Comparison of ENCODE assay signal across 30 cellular contexts in genomic region chr4:87950516-87950915, GRCh38. TPM values are rescaled to one million over a fixed set of nuclear protein-coding genes. Genes with fewer than 3 reads are reported as not detected.
DNase-seq lines count a peak whose midpoint lies in the region; ATAC-seq, FAIRE-seq and TF ChIP-seq lines count a peak whose summit lies in the region.
"Had no signal": no experiment of that assay in that cellular context is flagged by ENCODE, and none has a peak within 500 bp of the region (broad histone marks: within the 10 kb centered on the region; RNA-seq: fewer than 3 reads in every experiment).

No MANE protein-coding gene starts in this region.

- no peaks in the 10 kb centered on the region for H3K79me1 ChIP-seq in H1 (ENCODE audit: low read depth, low read length)

- H3K56ac ChIP-seq in H1 (replicated peaks; ENCODE audit: insufficient read length, low read depth, low read length) = no peak overlapping the region

- H3F3A ChIP-seq in GM23338 (replicated peaks; ENCODE audit: low read depth) = no peaks in the 10 kb centered on the region

- H3K4me1 Mint-ChIP-seq in GM23338 = peaks cover 35% of the 10 kb centered on the region
- H3K4me1 Mint-ChIP-seq: activated naive CD8-positive, alpha-beta T cell treated with anti-CD3 and anti-CD28 coated beads for 36 hours had no signal

- peaks cover 6% of the 10 kb centered on the region for H3K27me3 Mint-ChIP-seq in GM23338 (ENCODE audit: insufficient read depth, low read depth, poor library complexity)
- H3K27me3 Mint-ChIP-seq: activated naive CD8-positive, alpha-beta T cell treated with anti-CD3 and anti-CD28 coated beads for 36 hours; dendritic cell treated with granulocyte-macrophage colony-stimulating factor and Interleukin-4, amounts not matched to agents 40 ng/mL and 50 ng/mL, for 4 days; progenitor cell of endocrine pancreas had no signal

- no peaks in the 10 kb centered on the region for H3K27me3 ChIP-seq in GM23338 (ENCODE audit: insufficient read depth)
- H3K27me3 ChIP-seq in H1 (replicated peaks in 1 of 4; ENCODE audit: control insufficient read depth in 3 of 4, extremely low read depth in 1 of 4, insufficient read depth in 3 of 4, low read length in 3 of 4) = no peaks in the 10 kb centered on the region; a peak in 1 of 7 replicates
- H3K27me3 ChIP-seq in psoas muscle (ENCODE audit: insufficient read depth in 3 of 3, low read length in 2 of 3) = no peaks in the 10 kb centered on the region
- H3K27me3 ChIP-seq: esophagus squamous epithelium, testis had no signal

- H2BK12ac ChIP-seq in H1 (ENCODE audit: low read depth, low read length) = peak overlapping the region; percentile 50; the same call in 1 of the 2 replicates

- H3K14ac ChIP-seq in H1 (ENCODE audit: insufficient read length) = no peak overlapping the region

- H4K5ac ChIP-seq in H1 (ENCODE audit: insufficient read length, low read depth, low read length) = no peak overlapping the region

- H3K9me2 ChIP-seq in GM23338 (ENCODE audit: insufficient read depth) = no peaks in the 10 kb centered on the region

- TF ChIP-seq POLR2A in H1 (IDR thresholded peaks at IDR 0.05; ENCODE audit: control extremely low read depth in 1 of 2, low read depth in 2 of 2, low read length in 2 of 2) = no peak

- H3K4me1 ChIP-seq in GM23338 (ENCODE audit: insufficient read depth) (peaks cover 26% of the 10 kb centered on the region), H1 (replicated peaks in 1 of 4; ENCODE audit: control insufficient read depth in 3 of 4, insufficient read depth in 4 of 4, low read length in 3 of 4) (peaks cover 0 to 4% (median 1%) of the 10 kb centered on the region in 4 experiments; a peak in 5 of 7 replicates), mucosa of descending colon (ENCODE audit: low read depth) (no peaks in the 10 kb centered on the region), psoas muscle (no peaks in the 10 kb centered on the region)
- H3K4me1 ChIP-seq: Caco-2, esophagus squamous epithelium had no signal

- intact Hi-C loops in mucosa of descending colon (cut with DNase I, micrococcal nuclease) (no loop called here), psoas muscle (cut with DNase I) (no loop called here)

- H3K23me2 ChIP-seq in H1 (ENCODE audit: low read depth, low read length) = no peaks in the 10 kb centered on the region

- H3K4me2 ChIP-seq in GM23338 = peak overlapping the region; percentile 61
- peak overlapping the region; percentile 19 to 28; a peak in 1 of 4 replicates for H3K4me2 ChIP-seq in H1 (ENCODE audit: insufficient read depth in 1 of 2, low read depth in 2 of 2, low read length in 2 of 2)

- H3K23ac ChIP-seq in H1 (ENCODE audit: insufficient read length) = no peak overlapping the region

- no peak overlapping the region for H2BK15ac ChIP-seq in H1 (ENCODE audit: low read length)

- H3K79me2 ChIP-seq in GM23338 (replicated peaks; ENCODE audit: insufficient read depth) (no peaks in the 10 kb centered on the region), H1 (ENCODE audit: control insufficient read depth in 1 of 2, insufficient read depth in 2 of 2, low read length in 2 of 2) (no peaks in the 10 kb centered on the region)

- H3K18ac ChIP-seq in H1 (ENCODE audit: extremely low read depth, low read length) = no peak overlapping the region

- peak overlapping the region in 1 of 4 experiments; percentile 1; a peak in 1 of 7 replicates for H3K9ac ChIP-seq in H1 (replicated peaks in 1 of 4; ENCODE audit: extremely low read depth in 1 of 4, low read depth in 3 of 4, low read length in 3 of 4)

- no peak for TF ChIP-seq EP300 in H1 (IDR thresholded peaks at IDR 0.05; ENCODE audit: borderline replicate concordance in 1 of 2, low read depth in 2 of 2, low read length in 2 of 2)

- no peak overlapping the region for H2BK120ac ChIP-seq in H1 (replicated peaks; ENCODE audit: low read depth, low read length)

- H4K91ac ChIP-seq in H1 (replicated peaks; ENCODE audit: insufficient read length, low read length) = no peak overlapping the region

- no peak overlapping the region for H3K4ac ChIP-seq in H1 (replicated peaks; ENCODE audit: insufficient read length, low read depth, low read length)

- H4K8ac ChIP-seq in H1 (ENCODE audit: extremely low read depth, insufficient read depth, low read length) = no peak overlapping the region

- H3K27ac ChIP-seq in GM23338 (ENCODE audit: low read depth) (peak overlapping the region; percentile 70), H1 (ENCODE audit: low read depth, low read length) (no peak overlapping the region), psoas muscle (no peak overlapping the region)
- H3K27ac ChIP-seq: esophagus squamous epithelium, RWPE1, testis had no signal

- H3K4me3 Mint-ChIP-seq in GM23338 = peak overlapping the region; percentile 37; the same call in 2 of the 3 replicates
- H3K4me3 Mint-ChIP-seq: activated naive CD8-positive, alpha-beta T cell treated with anti-CD3 and anti-CD28 coated beads for 36 hours; dendritic cell treated with granulocyte-macrophage colony-stimulating factor and Interleukin-4, amounts not matched to agents 40 ng/mL and 50 ng/mL, for 4 days had no signal

- H2AFZ ChIP-seq in GM23338 = 0 out of 2 replicates have a peak overlapping the region, but pooled peaks have one; percentile 1
- no peak overlapping the region for H2AFZ ChIP-seq in H1 (ENCODE audit: low read length)

- DNase-seq in GM23338 (ENCODE audit: low spot score) (no peak), NCI-H2029 (lab: John Stamatoyannopoulos, UW) (peak; percentile 45), H1 (ENCODE audit: low read depth in 1 of 2, low spot score in 2 of 2) (no peak), mucosa of descending colon (no peak), psoas muscle (no peak)
- DNase-seq: activated CD4-positive, alpha-beta T cell treated with anti-CD3 and anti-CD28 coated beads for 48 hours; activated CD8-positive, alpha-beta memory T cell treated with anti-CD3 and anti-CD28 coated beads for 24 hours; activated effector memory CD4-positive, alpha-beta T cell treated with anti-CD3 and anti-CD28 coated beads, Interleukin-2, amount 50 U/mL, for 16 hours; activated naive CD8-positive, alpha-beta T cell treated with anti-CD3 and anti-CD28 coated beads for 36 hours; aorta; C1 segment of cervical spinal cord; Caco-2; central memory CD4-positive, alpha-beta T cell; esophagus squamous epithelium; foreskin melanocyte; MM.1S; NCI-H1417; NCI-H2107; NCI-H446 treated with DMSO at 0.1 percent for 48 hours; stimulated activated naive CD8-positive, alpha-beta T cell treated with anti-CD3 and anti-CD28 coated beads, Interleukin-15, Interleukin-2, amounts not matched to agents 100 U/mL and 50 U/mL, for 24 hours; testis had no signal

- no peak for TF ChIP-seq CTCF in GM23338 (conservative IDR thresholded peaks at IDR 0.05; ENCODE audit: low read depth in 2 of 2)
- TF ChIP-seq CTCF in H1 (IDR thresholded peaks at IDR 0.05; ENCODE audit: control extremely low read depth in 1 of 3, insufficient read depth in 1 of 3, low read depth in 1 of 3, low read length in 3 of 3) = no peak
- no peak for TF ChIP-seq CTCF in mucosa of descending colon (IDR thresholded peaks at IDR 0.05)
- no peak for TF ChIP-seq CTCF in psoas muscle (IDR thresholded peaks at IDR 0.05)

- H3K36me3 ChIP-seq in GM23338 (ENCODE audit: insufficient read depth) (no peaks in the 10 kb centered on the region), H1 (ENCODE audit: control insufficient read depth in 2 of 4, insufficient read depth in 4 of 4, low read length in 3 of 4) (no peaks in the 10 kb centered on the region), mucosa of descending colon (ENCODE audit: low read depth) (no peaks in the 10 kb centered on the region), psoas muscle (ENCODE audit: insufficient read depth in 1 of 2, low read depth in 1 of 2) (no peaks in the 10 kb centered on the region)
- H3K36me3 ChIP-seq: esophagus squamous epithelium had no signal

- TF ChIP-seq RAD21 in H1 (IDR thresholded peaks at IDR 0.05 in 1 of 2, conservative IDR thresholded peaks at IDR 0.05 in 1 of 2; ENCODE audit: low read depth in 2 of 2, low read length in 2 of 2) = no peak

- no peak overlapping the region for H2AK5ac ChIP-seq in H1 (ENCODE audit: low read depth, low read length)

- H3K4me3 ChIP-seq in GM23338 (no peak overlapping the region; the same call in 1 of the 2 replicates), H1 (ENCODE audit: extremely low read depth in 1 of 4, insufficient read depth in 2 of 4, low read depth in 3 of 4, low read length in 4 of 4) (peak overlapping the region in 1 of 4 experiments; percentile 22; a peak in 1 of 8 replicates), mucosa of descending colon (no peak overlapping the region), psoas muscle (no peak overlapping the region)
- H3K4me3 ChIP-seq: esophagus squamous epithelium, K562, lung, testis had no signal

- peak; percentile 71 for FAIRE-seq in H1 (lab: Jason Lieb, UNC)
- FAIRE-seq: K562, urothelium cell line had no signal

- H3K9me3 Mint-ChIP-seq in GM23338 = no peaks in the 10 kb centered on the region
- H3K9me3 Mint-ChIP-seq: activated naive CD8-positive, alpha-beta T cell treated with anti-CD3 and anti-CD28 coated beads for 36 hours; dendritic cell treated with granulocyte-macrophage colony-stimulating factor and Interleukin-4, amounts not matched to agents 40 ng/mL and 50 ng/mL, for 4 days had no signal

- ATAC-seq in GM23338 = no peak; the same call in 2 of the 3 replicates
- ATAC-seq in mucosa of descending colon = peak; percentile 25
- no peak for ATAC-seq in GM21390 (IDR thresholded peaks at IDR 0.05; ENCODE audit: unreplicated experiment)
- no peak for ATAC-seq in GM19463 (IDR thresholded peaks at IDR 0.05; ENCODE audit: unreplicated experiment)
- no peak for ATAC-seq in HG02870 (IDR thresholded peaks at IDR 0.05; ENCODE audit: unreplicated experiment)
- no peak for ATAC-seq in psoas muscle
- ATAC-seq: K562; stimulated activated naive CD8-positive, alpha-beta T cell treated with anti-CD3 and anti-CD28 coated beads, Interleukin-15, Interleukin-2, amounts not matched to agents 100 U/mL and 50 U/mL, for 24 hours had no signal

- H4K20me1 ChIP-seq in GM23338 (replicated peaks; ENCODE audit: insufficient read depth) (no peaks in the 10 kb centered on the region), H1 (replicated peaks in 1 of 2; ENCODE audit: control insufficient read depth in 1 of 2, insufficient read depth in 2 of 2, low read length in 2 of 2) (no peaks in the 10 kb centered on the region)

- POLR2A ChIA-PET in H1 (lab: Charles Lee; ENCODE audit: partially characterized antibody) = interaction anchor here (1.4 to 9.3 kb wide), 5 partner anchors 9 to 31 kb away, joined by 3 to 88 read pairs (median 6); no protein-coding TSS in a partner anchor

- H2BK20ac ChIP-seq in H1 (ENCODE audit: low read length) = no peak overlapping the region

- peak overlapping the region; percentile 75 for H3K27ac Mint-ChIP-seq in GM23338
- H3K27ac Mint-ChIP-seq: activated naive CD8-positive, alpha-beta T cell treated with anti-CD3 and anti-CD28 coated beads for 36 hours; dendritic cell treated with granulocyte-macrophage colony-stimulating factor and Interleukin-4, amounts not matched to agents 40 ng/mL and 50 ng/mL, for 4 days; progenitor cell of endocrine pancreas had no signal

- no peak overlapping the region; the same call in 1 of the 2 replicates for H2BK5ac ChIP-seq in H1 (ENCODE audit: low read depth, low read length)

- H3K9me3 ChIP-seq in H1 (ENCODE audit: insufficient read depth in 2 of 2, low read depth in 1 of 2, low read length in 1 of 2) = no peaks in the 10 kb centered on the region
- H3K9me3 ChIP-seq in mucosa of descending colon = no peaks in the 10 kb centered on the region
- H3K9me3 ChIP-seq in psoas muscle = no peaks in the 10 kb centered on the region
- H3K9me3 ChIP-seq: Caco-2, esophagus squamous epithelium, testis had no signal

- H3K36me3 Mint-ChIP-seq in GM23338 (ENCODE audit: low read depth) = no peaks in the 10 kb centered on the region
- H3K36me3 Mint-ChIP-seq: activated naive CD8-positive, alpha-beta T cell treated with anti-CD3 and anti-CD28 coated beads for 36 hours had no signal

- CTCF ChIA-PET in H1 (lab: Charles Lee; ENCODE audit: partially characterized antibody) = interaction anchor here (1.0 to 10.0 kb wide), 3 partner anchors 15 to 88 kb away, joined by 3 to 94 read pairs (median 40); partner anchors contain the start of gene SPP1

RNA-seq across cellular contexts. Expression of gene SPP1, which starts 25.0 kb away (rescaled TPM):
- total RNA-seq in GM23338 (2014; rRNA removed; shearing (Covaris generic)) = 41.3 and 43.1 TPM in 2 replicates
- polyA plus RNA-seq in GM23338 (2016; fragmentation: Nextera tagmentation; extraction: Ambion mirVana) (49.0 and 51.3 TPM in 2 replicates), H1 (2011; rRNA removed) (10.1 and 13.7 TPM in 2 replicates), psoas muscle (1 to 10 TPM in 1 of 3 donors, under 1 TPM in 2; 0.69 to 5.5 (median 0.70) TPM)
- 22.3 and 26.5 TPM in 2 replicates for total RNA-seq in H1 (2021; fragmentation: NEBNext Ultra II Directional; extraction: Animal tissue kit (Norgen Biotek cat#: 25700))
- 13.1 TPM for polyA plus RNA-seq in H1 (2011; cell fraction: cytosol; rRNA removed)
- 18.0 TPM for polyA plus RNA-seq in H1 (2011; cell fraction: nucleus; rRNA removed)
- polyA plus RNA-seq in H1 (2012, experiment 1 of 2) = 10.5 to 20.8 TPM (median 13.8 TPM) in 4 replicates
- polyA plus RNA-seq in H1 (2012, experiment 2 of 2) = 1.6 TPM
- polyA plus RNA-seq in H1 (2013, experiment 1 of 2) = 85.8 TPM
- 106 TPM for polyA plus RNA-seq in H1 (2013, experiment 2 of 2)
- polyA minus RNA-seq in H1 (2011; rRNA and poly(A)+ RNA removed) = 19.6 and 21.0 TPM in 2 replicates
- polyA minus RNA-seq in H1 (2011; cell fraction: cytosol; rRNA and poly(A)+ RNA removed) = 5.9 TPM
- polyA minus RNA-seq in H1 (2011; cell fraction: nucleus; rRNA and poly(A)+ RNA removed) = 7.3 TPM
- total RNA-seq in mucosa of descending colon (10 to 100 TPM in 1 of 3 donors, 1 to 10 TPM in 2; 1.4 to 27.6 (median 3.0) TPM), psoas muscle (10 to 100 TPM in 2 of 4 donors, 1 to 10 TPM in 2; 1.4 to 58.7 (median 25.0) TPM)

RNA-seq across cellular contexts. Expression of gene PKD2, which starts 56.9 kb away (rescaled TPM):
- 34.8 and 45.3 TPM in 2 replicates for total RNA-seq in GM23338 (2014; rRNA removed; shearing (Covaris generic))
- 12.8 and 17.9 TPM in 2 replicates for polyA plus RNA-seq in GM23338 (2016; fragmentation: Nextera tagmentation; extraction: Ambion mirVana)
- total RNA-seq in H1 (2021; fragmentation: NEBNext Ultra II Directional; extraction: Animal tissue kit (Norgen Biotek cat#: 25700)) = 29.4 and 32.0 TPM in 2 replicates
- polyA plus RNA-seq in H1 (2011; rRNA removed) = 10.4 and 16.0 TPM in 2 replicates
- polyA plus RNA-seq in H1 (2011; cell fraction: cytosol; rRNA removed) = 28.6 TPM
- polyA plus RNA-seq in H1 (2011; cell fraction: nucleus; rRNA removed) = 18.6 TPM
- 34.6 to 43.2 TPM (median 39.0 TPM) in 4 replicates for polyA plus RNA-seq in H1 (2012, experiment 1 of 2)
- 2.2 TPM for polyA plus RNA-seq in H1 (2012, experiment 2 of 2)
- polyA plus RNA-seq in H1 (2013, experiment 1 of 2) = 28.4 TPM
- polyA plus RNA-seq in H1 (2013, experiment 2 of 2) = 28.6 TPM
- polyA minus RNA-seq in H1 (2011; rRNA and poly(A)+ RNA removed) = 41.7 and 57.9 TPM in 2 replicates
- polyA minus RNA-seq in H1 (2011; cell fraction: cytosol; rRNA and poly(A)+ RNA removed) = 19.6 TPM
- 56.0 TPM for polyA minus RNA-seq in H1 (2011; cell fraction: nucleus; rRNA and poly(A)+ RNA removed)
- 10 to 100 TPM in 1 of 3 donors, 1 to 10 TPM in 2; 7.0 to 53.3 (median 7.4) TPM for total RNA-seq in mucosa of descending colon
- 1 to 10 TPM; 2.9 to 8.3 (median 5.4) TPM for total RNA-seq in psoas muscle
- 1 to 10 TPM; 2.1 to 2.5 (median 2.4) TPM for polyA plus RNA-seq in psoas muscle
